7 cellular contexts compared by ENCODE assay signal in genomic region chr1:39395357-39395831, GRCh38.
DNase-seq lines count a peak whose midpoint lies in the region; ATAC-seq, FAIRE-seq and TF ChIP-seq lines count a peak whose summit lies in the region.

No MANE protein-coding gene starts in this region.

- no peak for TF ChIP-seq CTCF in heart right ventricle (IDR thresholded peaks at IDR 0.05)

- peak overlapping the region in 9 of 10 donors; percentile 23 to 93 (median 79) for H3K27ac ChIP-seq in heart right ventricle
- H3K27ac ChIP-seq in small intestine (ENCODE audit: low read depth in 1 of 2, low read length in 1 of 2): peak overlapping the region; percentile 9 to 90

- intact Hi-C loops in heart right ventricle (cut with DNase I): loop anchor here in 1 of 10 donors (10.0 kb wide), 1 partner anchor 201 kb away; no protein-coding TSS in a partner anchor

- 0 to 7% methylated on average over 1 of the region's 1 CpG for WGBS in heart right ventricle, 2 donors
- 0 to 17% (median 12%) methylated on average over 1 of the region's 1 CpG for WGBS in small intestine, 3 donors

- H3K9me3 ChIP-seq in heart right ventricle (no peaks in the 10 kb centered on the region), small intestine (ENCODE audit: control insufficient read depth, low read depth) (no peaks in the 10 kb centered on the region)

- peaks cover 19 to 99% (median 83%) of the 10 kb centered on the region in 9 donors for H3K4me1 ChIP-seq in heart right ventricle
- peaks cover 6 to 36% of the 10 kb centered on the region in 2 donors for H3K4me1 ChIP-seq in small intestine (ENCODE audit: control insufficient read depth in 2 of 2, insufficient read depth in 1 of 2, low read depth in 1 of 2, low read length in 1 of 2)

- FAIRE-seq in small intestine (lab: Jason Lieb, UNC): no peak

- no peaks in the 10 kb centered on the region for H3K27me3 ChIP-seq in heart right ventricle
- no peaks in the 10 kb centered on the region for H3K27me3 ChIP-seq in small intestine (ENCODE audit: control insufficient read depth in 2 of 2, insufficient read depth in 2 of 2, low read length in 2 of 2)

- H3K4me3 ChIP-seq in heart right ventricle: no peak overlapping the region
- H3K4me3 ChIP-seq in small intestine (ENCODE audit: low read depth in 1 of 2, low read length in 2 of 2): no peak overlapping the region

- DNase-seq in HPDE6-E6E7 (ENCODE audit: extremely low spot score) (peak; percentile 34), SW480 (ENCODE audit: low spot score) (peak; percentile 79), heart right ventricle (peak in 1 of 2 donors; percentile 32), small intestine (peak; percentile 59), GOT3 (lab: John Stamatoyannopoulos, UW) (no peak), mesenteric fat pad (ENCODE audit: low spot score) (no peak)

- H3K36me3 ChIP-seq in heart right ventricle (peaks cover 0 to 8% (median 0%) of the 10 kb centered on the region in 9 donors), small intestine (ENCODE audit: control insufficient read depth in 2 of 2, insufficient read depth in 2 of 2, low read length in 2 of 2) (no peaks in the 10 kb centered on the region)

- ATAC-seq in heart right ventricle (peak; percentile 30 to 73 (median 54)), GM18907 (IDR thresholded peaks at IDR 0.05; ENCODE audit: unreplicated experiment) (no peak)

Comparison
In these comparisons a context has a peak if more than half of its experiments do, and no peak if none do; other contexts are left out.
1. DNase-seq: peak in HPDE6-E6E7 (single experiment), SW480 (single experiment) and small intestine (single experiment); none in GOT3 (single experiment) and mesenteric fat pad (single experiment).